1 cellular context compared by ENCODE assay signal in the genomic region with DNA sequence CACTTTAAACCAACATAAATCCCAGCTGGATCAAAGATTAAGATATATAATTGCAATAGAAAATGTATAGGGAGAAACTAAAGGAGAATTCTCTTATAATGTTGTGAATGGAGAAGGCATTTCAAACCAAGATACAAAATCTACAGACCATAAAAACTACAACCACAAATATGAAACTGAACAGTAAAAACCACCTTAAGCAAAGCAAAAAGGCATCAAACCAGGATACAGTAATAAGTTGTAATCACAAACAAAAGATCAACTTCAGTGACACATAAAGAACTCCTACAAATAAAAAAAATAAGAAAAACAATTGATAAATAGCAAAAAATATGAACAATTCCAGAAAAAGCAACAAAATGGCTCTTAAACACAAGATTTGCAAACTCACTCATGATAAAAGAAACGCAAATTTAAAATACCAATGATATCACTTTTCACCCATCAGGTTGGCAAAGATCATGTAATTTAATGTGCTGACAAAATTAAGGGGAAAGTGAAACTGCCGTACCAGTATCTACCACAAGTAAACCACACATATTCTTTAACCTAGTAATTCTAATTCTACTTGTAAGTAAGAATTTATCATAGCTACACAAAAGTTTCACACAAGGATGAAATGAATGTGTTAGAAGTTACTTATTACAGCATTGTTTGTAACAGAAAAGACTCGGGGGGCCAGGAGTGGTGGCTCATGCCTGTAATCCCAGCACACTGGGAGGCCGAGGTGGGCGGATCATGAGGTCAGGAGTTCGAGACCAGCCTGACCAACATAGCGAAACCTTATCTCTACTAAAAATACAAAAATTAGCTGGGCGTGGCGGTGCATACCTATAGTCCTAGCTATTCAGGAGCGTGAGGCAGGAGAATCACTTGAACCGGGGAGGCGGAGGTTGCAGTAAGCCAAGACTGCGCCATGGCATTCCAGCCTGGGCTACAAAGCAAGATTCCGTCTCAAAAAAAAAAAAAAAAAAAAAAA.
TF ChIP-seq lines count a peak whose summit lies in the region.

No MANE protein-coding gene starts in this region.

TF ChIP-seq in GM12878, 131 proteins besides CTCF, POLR2A, EP300 and RAD21 (continued from another document):
- no peak for TF ChIP-seq MTA2 (IDR thresholded peaks at IDR 0.05; ENCODE audit: low read depth)
- no peak; the same call in 1 of the 2 replicates for TF ChIP-seq TCF7 (IDR thresholded peaks at IDR 0.05; ENCODE audit: borderline replicate concordance)
- no peak for TF ChIP-seq PAX8 (IDR thresholded peaks at IDR 0.05)
- TF ChIP-seq NFIC (IDR thresholded peaks at IDR 0.05; ENCODE audit: low read depth, low read length): peak; percentile 17; the same call in 1 of the 2 replicates
- TF ChIP-seq TBL1XR1 (IDR thresholded peaks at IDR 0.05; ENCODE audit: low read depth, low read length): no peak
- no peak for TF ChIP-seq TAF1 (IDR thresholded peaks at IDR 0.05; ENCODE audit: borderline replicate concordance, low read depth, low read length)
- TF ChIP-seq STAT1 (conservative IDR thresholded peaks at IDR 0.05): no peak
- no peak for TF ChIP-seq ESRRA (IDR thresholded peaks at IDR 0.05; ENCODE audit: low read length)
- TF ChIP-seq RELA (IDR thresholded peaks at IDR 0.05; ENCODE audit: borderline replicate concordance, partially characterized antibody): no peak
- TF ChIP-seq HDGF (IDR thresholded peaks at IDR 0.05): no peak
- TF ChIP-seq DPF2 (IDR thresholded peaks at IDR 0.05): no peak
- no peak for TF ChIP-seq FOXM1 (IDR thresholded peaks at IDR 0.05; ENCODE audit: low read depth, low read length)
- no peak for TF ChIP-seq FOXK2 (IDR thresholded peaks at IDR 0.05)
- TF ChIP-seq NBN (IDR thresholded peaks at IDR 0.05): no peak
- TF ChIP-seq, protein P1, sequence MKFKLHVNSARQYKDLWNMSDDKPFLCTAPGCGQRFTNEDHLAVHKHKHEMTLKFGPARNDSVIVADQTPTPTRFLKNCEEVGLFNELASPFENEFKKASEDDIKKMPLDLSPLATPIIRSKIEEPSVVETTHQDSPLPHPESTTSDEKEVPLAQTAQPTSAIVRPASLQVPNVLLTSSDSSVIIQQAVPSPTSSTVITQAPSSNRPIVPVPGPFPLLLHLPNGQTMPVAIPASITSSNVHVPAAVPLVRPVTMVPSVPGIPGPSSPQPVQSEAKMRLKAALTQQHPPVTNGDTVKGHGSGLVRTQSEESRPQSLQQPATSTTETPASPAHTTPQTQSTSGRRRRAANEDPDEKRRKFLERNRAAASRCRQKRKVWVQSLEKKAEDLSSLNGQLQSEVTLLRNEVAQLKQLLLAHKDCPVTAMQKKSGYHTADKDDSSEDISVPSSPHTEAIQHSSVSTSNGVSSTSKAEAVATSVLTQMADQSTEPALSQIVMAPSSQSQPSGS (IDR thresholded peaks at IDR 0.05; ENCODE audit: low read length): peak; percentile 38; the same call in 1 of the 2 replicates
- TF ChIP-seq SMAD1 (IDR thresholded peaks at IDR 0.05; ENCODE audit: low read depth, partially characterized antibody): no peak
- TF ChIP-seq LARP7 (IDR thresholded peaks at IDR 0.05): no peak
- TF ChIP-seq MTA3 (IDR thresholded peaks at IDR 0.05; ENCODE audit: borderline replicate concordance, low read length): no peak
- no peak for TF ChIP-seq STAT3 (IDR thresholded peaks at IDR 0.05; ENCODE audit: low read depth, low read length)
- TF ChIP-seq, protein P2, sequence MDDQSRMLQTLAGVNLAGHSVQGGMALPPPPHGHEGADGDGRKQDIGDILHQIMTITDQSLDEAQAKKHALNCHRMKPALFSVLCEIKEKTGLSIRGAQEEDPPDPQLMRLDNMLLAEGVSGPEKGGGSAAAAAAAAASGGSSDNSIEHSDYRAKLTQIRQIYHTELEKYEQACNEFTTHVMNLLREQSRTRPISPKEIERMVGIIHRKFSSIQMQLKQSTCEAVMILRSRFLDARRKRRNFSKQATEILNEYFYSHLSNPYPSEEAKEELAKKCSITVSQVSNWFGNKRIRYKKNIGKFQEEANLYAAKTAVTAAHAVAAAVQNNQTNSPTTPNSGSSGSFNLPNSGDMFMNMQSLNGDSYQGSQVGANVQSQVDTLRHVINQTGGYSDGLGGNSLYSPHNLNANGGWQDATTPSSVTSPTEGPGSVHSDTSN (IDR thresholded peaks at IDR 0.05; ENCODE audit: insufficient replicate concordance, low read depth, low read length): no peak
- peak; percentile 56; the same call in 1 of the 2 replicates for TF ChIP-seq RUNX3 (IDR thresholded peaks at IDR 0.05; ENCODE audit: low read length)
- TF ChIP-seq POLR2AphosphoS2 (IDR thresholded peaks at IDR 0.05; ENCODE audit: low read depth, low read length): no peak
- 0 out of 2 replicates have a peak, but pooled peaks have one; percentile 42 for TF ChIP-seq CBFB (IDR thresholded peaks at IDR 0.05; ENCODE audit: low read depth)
- TF ChIP-seq ATF3 (IDR thresholded peaks at IDR 0.05; ENCODE audit: borderline replicate concordance, extremely low read depth, low read depth, low read length): no peak
- TF ChIP-seq MYB (IDR thresholded peaks at IDR 0.05; ENCODE audit: borderline replicate concordance, low read depth, low read length): no peak
